Comparison of ENCODE assay signal across 14 cellular contexts in the genomic region with DNA sequence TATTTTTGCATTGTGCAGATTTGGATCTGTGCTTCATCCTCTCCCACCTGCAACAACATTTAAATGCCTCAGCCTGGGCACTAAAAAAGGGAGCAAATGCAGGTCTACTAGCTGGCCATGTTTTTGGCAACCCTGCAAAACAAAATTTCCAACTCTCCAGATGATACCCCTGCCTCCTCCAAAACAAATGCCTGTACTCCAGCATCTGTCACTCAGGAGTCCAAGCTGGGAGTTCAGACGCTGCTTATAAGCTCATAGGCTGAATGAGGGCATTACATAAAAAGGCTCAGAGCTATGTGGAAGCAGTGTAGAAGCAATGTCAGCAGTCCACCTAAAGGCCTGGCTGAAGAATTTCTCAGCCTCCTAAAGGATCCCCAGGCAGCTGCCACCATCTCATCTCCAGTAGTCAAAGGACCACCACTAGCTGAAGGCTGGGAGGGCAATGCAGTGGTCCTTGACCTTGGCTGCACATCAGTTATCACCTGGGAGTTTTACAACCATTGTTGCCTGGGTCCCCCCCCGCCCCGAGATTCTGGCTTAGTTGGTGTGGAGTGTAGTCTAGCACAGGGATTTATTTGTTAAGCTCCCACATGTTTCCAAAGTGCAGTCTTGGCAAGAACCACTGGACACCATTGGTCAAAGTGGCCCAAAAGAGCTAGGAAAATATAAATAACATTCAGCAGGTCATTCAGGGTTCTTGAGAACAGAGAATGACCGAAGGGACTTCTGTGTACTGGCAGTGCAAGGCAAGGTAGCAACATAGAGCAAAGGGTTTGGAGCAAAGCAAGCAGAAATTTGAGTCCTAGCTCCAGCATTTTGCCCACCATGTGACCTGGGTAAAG. TPM values are rescaled to one million over a fixed set of nuclear protein-coding genes. Genes with fewer than 3 reads are reported as not detected.
DNase-seq lines count a peak whose midpoint lies in the region; ATAC-seq lines count a peak whose summit lies in the region.
"Had no signal": no experiment of that assay in that cellular context is flagged by ENCODE, and none has a peak within 500 bp of the region (broad histone marks: within the 10 kb centered on the region; RNA-seq: fewer than 3 reads in every experiment).

No MANE protein-coding gene starts in this region.

- peaks cover 27% of the 10 kb centered on the region for H3K36me3 Mint-ChIP-seq in stimulated activated naive CD8-positive, alpha-beta T cell treated with anti-CD3 and anti-CD28 coated beads, Interleukin-15, Interleukin-2, amounts not matched to agents 100 ng/mL and 50 ng/mL, for 24 hours (ENCODE audit: low read depth)
- peaks cover 45% of the 10 kb centered on the region for H3K36me3 Mint-ChIP-seq in activated naive CD8-positive, alpha-beta T cell treated with anti-CD3 and anti-CD28 coated beads for 36 hours
- peaks cover 4 to 44% (median 5%) of the 10 kb centered on the region in 3 donors for H3K36me3 Mint-ChIP-seq in naive thymus-derived CD8-positive, alpha-beta T cell

- H3K27ac Mint-ChIP-seq in stimulated activated naive CD8-positive, alpha-beta T cell treated with anti-CD3 and anti-CD28 coated beads, Interleukin-15, Interleukin-2, amounts not matched to agents 100 ng/mL and 50 ng/mL, for 24 hours = peak overlapping the region; percentile 77
- H3K27ac Mint-ChIP-seq in activated naive CD8-positive, alpha-beta T cell treated with anti-CD3 and anti-CD28 coated beads for 36 hours = peak overlapping the region; percentile 98
- peak overlapping the region; percentile 98 to 100 (median 99) for H3K27ac Mint-ChIP-seq in naive thymus-derived CD8-positive, alpha-beta T cell

- H3K4me3 Mint-ChIP-seq in stimulated activated naive CD8-positive, alpha-beta T cell treated with anti-CD3 and anti-CD28 coated beads, Interleukin-15, Interleukin-2, amounts not matched to agents 100 ng/mL and 50 ng/mL, for 24 hours = no peak overlapping the region
- H3K4me3 Mint-ChIP-seq in activated naive CD8-positive, alpha-beta T cell treated with anti-CD3 and anti-CD28 coated beads for 36 hours = no peak overlapping the region
- H3K4me3 Mint-ChIP-seq in naive thymus-derived CD8-positive, alpha-beta T cell = peak overlapping the region in 9 of 10 donors; percentile 6 to 71 (median 45)

- H3K4me1 Mint-ChIP-seq in stimulated activated naive CD8-positive, alpha-beta T cell treated with anti-CD3 and anti-CD28 coated beads, Interleukin-15, Interleukin-2, amounts not matched to agents 100 ng/mL and 50 ng/mL, for 24 hours (ENCODE audit: low read depth) = peaks cover 99% of the 10 kb centered on the region
- peaks cover 98% of the 10 kb centered on the region for H3K4me1 Mint-ChIP-seq in activated naive CD8-positive, alpha-beta T cell treated with anti-CD3 and anti-CD28 coated beads for 36 hours
- H3K4me1 Mint-ChIP-seq in naive thymus-derived CD8-positive, alpha-beta T cell = peaks cover 72 to 100% (median 99%) of the 10 kb centered on the region in 4 donors

- POLR2A ChIA-PET in naive thymus-derived CD8-positive, alpha-beta T cell (lab: Charles Lee) = interaction anchor here (0.8 to 33.5 kb wide), 3 partner anchors 15 to 57 kb away, joined by 7 to 613 read pairs (median 156); a partner anchor contains a TSS

- DNase-seq in stimulated activated naive CD8-positive, alpha-beta T cell treated with anti-CD3 and anti-CD28 coated beads, Interleukin-15, Interleukin-2, amounts not matched to agents 100 U/mL and 50 U/mL, for 24 hours = no peak
- no peak for DNase-seq in activated naive CD8-positive, alpha-beta T cell treated with anti-CD3 and anti-CD28 coated beads for 36 hours
- no peak for DNase-seq in naive thymus-derived CD8-positive, alpha-beta T cell
- DNase-seq in kidney tubule cell (ENCODE audit: low spot score) = no peak
- DNase-seq in activated CD4-positive, alpha-beta T cell treated with anti-CD3 and anti-CD28 coated beads, Interleukin-2, amount 50 U/mL, for 48 hours = no peak
- DNase-seq in NCI-H345 (lab: John Stamatoyannopoulos, UW) = no peak
- DNase-seq: activated T-cell treated with anti-CD3 and anti-CD28 coated beads for 4 hours; effector CD8-positive, alpha-beta T cell; mammary epithelial cell; SK-N-SH; upper lobe of left lung; WERI-Rb-1 had no signal

- H3K27me3 Mint-ChIP-seq in stimulated activated naive CD8-positive, alpha-beta T cell treated with anti-CD3 and anti-CD28 coated beads, Interleukin-15, Interleukin-2, amounts not matched to agents 100 ng/mL and 50 ng/mL, for 24 hours = no peaks in the 10 kb centered on the region
- H3K27me3 Mint-ChIP-seq in activated naive CD8-positive, alpha-beta T cell treated with anti-CD3 and anti-CD28 coated beads for 36 hours = no peaks in the 10 kb centered on the region
- no peaks in the 10 kb centered on the region for H3K27me3 Mint-ChIP-seq in naive thymus-derived CD8-positive, alpha-beta T cell

- ATAC-seq in stimulated activated naive CD8-positive, alpha-beta T cell treated with anti-CD3 and anti-CD28 coated beads, Interleukin-15, Interleukin-2, amounts not matched to agents 100 U/mL and 50 U/mL, for 24 hours = no peak
- no peak for ATAC-seq in naive thymus-derived CD8-positive, alpha-beta T cell
- no peak for ATAC-seq in HG02970 (IDR thresholded peaks at IDR 0.05; ENCODE audit: low FRiP score, unreplicated experiment)

- no peaks in the 10 kb centered on the region for H3K9me3 Mint-ChIP-seq in stimulated activated naive CD8-positive, alpha-beta T cell treated with anti-CD3 and anti-CD28 coated beads, Interleukin-15, Interleukin-2, amounts not matched to agents 100 ng/mL and 50 ng/mL, for 24 hours
- H3K9me3 Mint-ChIP-seq in activated naive CD8-positive, alpha-beta T cell treated with anti-CD3 and anti-CD28 coated beads for 36 hours = no peaks in the 10 kb centered on the region
- H3K9me3 Mint-ChIP-seq in naive thymus-derived CD8-positive, alpha-beta T cell = no peaks in the 10 kb centered on the region

RNA-seq across cellular contexts. Expression of a gene that starts 57.2 kb away (rescaled TPM):
- total RNA-seq in activated naive CD8-positive, alpha-beta T cell treated with anti-CD3 and anti-CD28 coated beads for 36 hours = 10 to 100 TPM; 30.7 to 30.8 TPM
- 100 to 1,000 TPM; 177 to 185 TPM for total RNA-seq in naive thymus-derived CD8-positive, alpha-beta T cell
- 10 to 100 TPM; 72.3 to 74.3 (median 73.0) TPM for polyA plus RNA-seq in naive thymus-derived CD8-positive, alpha-beta T cell

Comparison
In these comparisons a context has a peak if more than half of its experiments do, and no peak if none do; other contexts are left out.
1. H3K4me3 Mint-ChIP-seq: peak in naive thymus-derived CD8-positive, alpha-beta T cell (9 of 10); none in stimulated activated naive CD8-positive, alpha-beta T cell treated with anti-CD3 and anti-CD28 coated beads, Interleukin-15, Interleukin-2, amounts not matched to agents 100 ng/mL and 50 ng/mL, for 24 hours (single experiment) and activated naive CD8-positive, alpha-beta T cell treated with anti-CD3 and anti-CD28 coated beads for 36 hours (single experiment).
2. RNA of a gene that starts 57.2 kb away (total RNA-seq): 177 to 185 TPM in naive thymus-derived CD8-positive, alpha-beta T cell; 30.7 to 30.8 TPM in activated naive CD8-positive, alpha-beta T cell treated with anti-CD3 and anti-CD28 coated beads for 36 hours; every median in the first group is over 4 times any median in the second.
3. Peak in every context shown above with its lines, with median percentiles within 50 percentile points of each other: H3K27ac Mint-ChIP-seq.